12 cellular contexts compared by ENCODE assay signal in the genomic region with DNA sequence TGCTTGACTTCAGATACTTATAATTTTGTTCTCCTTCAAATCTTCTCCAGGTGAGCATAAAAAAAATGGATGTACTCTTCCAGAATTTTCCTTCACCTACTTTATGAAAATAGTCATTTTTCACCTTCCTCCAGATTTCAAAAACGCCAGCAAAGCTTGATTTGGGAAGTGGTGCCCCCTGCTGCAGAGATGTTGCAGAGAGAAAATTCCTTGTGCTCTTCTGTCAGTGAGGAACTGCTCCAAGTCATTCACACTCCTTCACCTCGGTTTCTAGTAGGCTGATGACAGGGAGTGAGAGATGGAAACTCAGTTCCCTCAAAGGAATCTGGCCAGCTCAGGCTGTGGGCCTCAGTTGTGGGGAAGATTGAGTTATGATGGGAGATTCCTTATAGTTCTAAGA. TPM values are rescaled to one million over a fixed set of nuclear protein-coding genes. Genes with fewer than 3 reads are reported as not detected.
A peak's percentile ranks its signal among the peaks of the same experiment; 100 is the strongest.
DNase-seq lines count a peak whose midpoint lies in the region; ATAC-seq and TF ChIP-seq lines count a peak whose summit lies in the region.
"Had no signal": no experiment of that assay in that cellular context is flagged by ENCODE, and none has a peak within 500 bp of the region (broad histone marks: within the 10 kb centered on the region; RNA-seq: fewer than 3 reads in every experiment).

No MANE protein-coding gene starts in this region.

- TF ChIP-seq POLR2A in breast epithelium (IDR thresholded peaks at IDR 0.05): no peak

- no peak for ATAC-seq in GM18870 (IDR thresholded peaks at IDR 0.05; ENCODE audit: unreplicated experiment)
- ATAC-seq: CD8-positive, alpha-beta T cell had no signal

- no peaks in the 10 kb centered on the region for H3K36me3 Mint-ChIP-seq in MCF 10A (ENCODE audit: insufficient read depth, unreplicated experiment)
- H3K36me3 Mint-ChIP-seq in type B pancreatic cell: no peaks in the 10 kb centered on the region
- H3K36me3 Mint-ChIP-seq: CD8-positive, alpha-beta T cell had no signal

- TF ChIP-seq CTCF in MCF 10A (IDR thresholded peaks at IDR 0.05; ENCODE audit: unreplicated experiment) (peak; percentile 24), breast epithelium (IDR thresholded peaks at IDR 0.05) (peak in 1 of 3 donors; percentile 14), PC-9 (conservative IDR thresholded peaks at IDR 0.05) (peak; percentile 48), foreskin fibroblast (IDR thresholded peaks at IDR 0.05; ENCODE audit: low read depth, low read length) (peak; percentile 37), type B pancreatic cell (conservative IDR thresholded peaks at IDR 0.05) (peak; percentile 70)

- H3K79me2 ChIP-seq in PC-9 (ENCODE audit: low read depth): no peaks in the 10 kb centered on the region

- H3K36me3 ChIP-seq in breast epithelium (no peaks in the 10 kb centered on the region), PC-9 (ENCODE audit: low read depth) (no peaks in the 10 kb centered on the region)

- H3K27ac Mint-ChIP-seq in MCF 10A (ENCODE audit: low read depth, unreplicated experiment) (no peak overlapping the region), type B pancreatic cell (no peak overlapping the region)
- H3K27ac Mint-ChIP-seq: activated B cell treated with CpG ODN at 0.5 μM for 24 hours; CD8-positive, alpha-beta T cell had no signal

- no peak overlapping the region for H3K4me3 ChIP-seq in breast epithelium
- no peak overlapping the region for H3K4me3 ChIP-seq in PC-9
- H3K4me3 ChIP-seq in foreskin fibroblast (ENCODE audit: low read depth in 1 of 2, low read length in 2 of 2): no peak overlapping the region

- intact Hi-C loops in MCF 10A (cut with micrococcal nuclease) (no loop called here), breast epithelium (cut with DNase I; ENCODE audit: low total_unique reads) (no loop called here), PC-9 (cut with micrococcal nuclease; ENCODE audit: unreplicated experiment) (no loop called here)

- DNase-seq in MCF 10A (ENCODE audit: unreplicated experiment) (peak; percentile 24), breast epithelium (ENCODE audit: low spot score in 2 of 2) (no peak), PC-9 (no peak), foreskin fibroblast (peak in 1 of 2 donors; percentile 3), type B pancreatic cell (ENCODE audit: extremely low spot score, unreplicated experiment) (no peak), NCI-H526 (lab: John Stamatoyannopoulos, UW) (no peak), NCI-H1436 treated with DMSO at 0.1 percent for 48 hours (lab: John Stamatoyannopoulos, UW) (no peak)
- DNase-seq: activated B cell treated with CpG ODN at 0.5 μM for 24 hours; CD8-positive, alpha-beta T cell; KG1 had no signal

- H4K20me1 ChIP-seq in PC-9 (ENCODE audit: insufficient read depth): no peaks in the 10 kb centered on the region

- no peaks in the 10 kb centered on the region for H3K9me3 Mint-ChIP-seq in MCF 10A (ENCODE audit: unreplicated experiment)
- H3K9me3 Mint-ChIP-seq in type B pancreatic cell: no peaks in the 10 kb centered on the region
- H3K9me3 Mint-ChIP-seq: activated B cell treated with CpG ODN at 0.5 μM for 24 hours; CD8-positive, alpha-beta T cell; central memory CD8-positive, alpha-beta T cell had no signal

- H2AFZ ChIP-seq in PC-9: no peak overlapping the region

- H3K27ac ChIP-seq in breast epithelium: no peak overlapping the region
- H3K27ac ChIP-seq in PC-9: no peak overlapping the region

- H3K4me3 Mint-ChIP-seq in MCF 10A (ENCODE audit: unreplicated experiment): no peak overlapping the region
- no peak overlapping the region for H3K4me3 Mint-ChIP-seq in type B pancreatic cell
- H3K4me3 Mint-ChIP-seq: activated B cell treated with CpG ODN at 0.5 μM for 24 hours; CD8-positive, alpha-beta T cell; central memory CD8-positive, alpha-beta T cell had no signal

- no peaks in the 10 kb centered on the region for H3K4me1 ChIP-seq in breast epithelium
- no peaks in the 10 kb centered on the region for H3K4me1 ChIP-seq in PC-9 (replicated peaks; ENCODE audit: insufficient read depth)

- H3K27me3 Mint-ChIP-seq in MCF 10A (ENCODE audit: insufficient read depth, unreplicated experiment) (peaks cover 87% of the 10 kb centered on the region), type B pancreatic cell (peaks cover 25% of the 10 kb centered on the region)

- H3K9me3 ChIP-seq in breast epithelium (no peaks in the 10 kb centered on the region), PC-9 (ENCODE audit: insufficient read depth, low read depth) (no peaks in the 10 kb centered on the region)

- CTCF ChIA-PET in MCF 10A (lab: Yijun Ruan, JAX) (interaction anchor here (0.6 to 2.3 kb wide), 8 partner anchors 9 to 173 kb away, joined by 3 to 18 read pairs (median 5); no protein-coding TSS in a partner anchor), PC-9 (lab: Charles Lee) (interaction anchor here (0.7 to 1.2 kb wide), 2 partner anchors 10 to 166 kb away, joined by 3 to 5 read pairs; no protein-coding TSS in a partner anchor)

- BruUV-seq in MCF 10A (replicated peaks; lab: Mats Ljungman, UMichigan) (no TSS peak), PC-9 (replicated peaks; lab: Mats Ljungman, UMichigan) (no TSS peak)

- POLR2A ChIA-PET in MCF 10A (lab: Yijun Ruan, JAX): no interaction called here
- POLR2A ChIA-PET in PC-9 (lab: Charles Lee; ENCODE audit: unreplicated experiment): no interaction called here

- H3K9me2 ChIP-seq in PC-9 (ENCODE audit: insufficient read depth): no peaks in the 10 kb centered on the region

- H3F3A ChIP-seq in PC-9 (ENCODE audit: insufficient read depth, low read depth): no peaks in the 10 kb centered on the region

- H3K4me2 ChIP-seq in PC-9: no peak overlapping the region

- H3K27me3 ChIP-seq in breast epithelium: peaks cover 0 to 3% of the 10 kb centered on the region in 2 donors
- no peaks in the 10 kb centered on the region for H3K27me3 ChIP-seq in PC-9 (ENCODE audit: insufficient read depth, low read depth)

- H3K4me1 Mint-ChIP-seq in MCF 10A (ENCODE audit: insufficient read depth, unreplicated experiment): no peaks in the 10 kb centered on the region
- H3K4me1 Mint-ChIP-seq in type B pancreatic cell (ENCODE audit: unreplicated experiment): no peaks in the 10 kb centered on the region
- H3K4me1 Mint-ChIP-seq: activated B cell treated with CpG ODN at 0.5 μM for 24 hours; central memory CD8-positive, alpha-beta T cell had no signal

RNA-seq across cellular contexts. Expression of gene RNASE3, which starts 24.2 kb away (rescaled TPM):
- total RNA-seq in MCF 10A (2022): not detected in 2 replicates
- total RNA-seq in breast epithelium: not detected
- not detected in 2 replicates for total RNA-seq in PC-9 (2021)
- not detected in 2 replicates for total RNA-seq in type B pancreatic cell (ENCODE audit: low replicate concordance)
- total RNA-seq: activated B cell treated with CpG ODN at 0.5 μM for 24 hours; CD8-positive, alpha-beta T cell had no signal
